8 cellular contexts compared by ENCODE assay signal in genomic region chr9:88660611-88661010, GRCh38.
DNase-seq lines count a peak whose midpoint lies in the region; ATAC-seq and TF ChIP-seq lines count a peak whose summit lies in the region.

No MANE protein-coding gene starts in this region.

- no peaks in the 10 kb centered on the region for H3K36me3 ChIP-seq in BE2C

- no peak for ATAC-seq in GM18870 (IDR thresholded peaks at IDR 0.05; ENCODE audit: unreplicated experiment)

- H3K4me3 ChIP-seq in BE2C (ENCODE audit: low read depth, low read length): no peak overlapping the region

- peaks cover 9% of the 10 kb centered on the region for H3K4me1 ChIP-seq in BE2C

- TF ChIP-seq CTCF in BE2C (IDR thresholded peaks at IDR 0.05; ENCODE audit: low read depth, low read length): peak; percentile 69

- no peaks in the 10 kb centered on the region for H3K9me3 ChIP-seq in BE2C

- no peaks in the 10 kb centered on the region for H3K27me3 ChIP-seq in BE2C

- DNase-seq in BE2C (peak; percentile 36), HCEC 1CT (peak; percentile 30), SW480 (ENCODE audit: low spot score) (peak; percentile 40), islet precursor cell (peak; percentile 76), AG20443 (ENCODE audit: low spot score) (no peak)
- no peak for DNase-seq in effector CD8-positive, alpha-beta T cell (lab: John Stamatoyannopoulos, UW)
- no peak for DNase-seq in activated T-cell treated with anti-CD3 and anti-CD28 coated beads, Interleukin-2, amount 50 U/mL, for 1 hour

Comparison
In these comparisons a context has a peak if more than half of its experiments do, and no peak if none do; other contexts are left out.
1. DNase-seq: peak in BE2C (single experiment), HCEC 1CT (single experiment), SW480 (single experiment) and islet precursor cell (single experiment); none in effector CD8-positive, alpha-beta T cell (single experiment), activated T-cell treated with anti-CD3 and anti-CD28 coated beads, Interleukin-2, amount 50 U/mL, for 1 hour (single experiment) and AG20443 (single experiment).